14 cellular contexts compared by ENCODE assay signal in the genomic region with DNA sequence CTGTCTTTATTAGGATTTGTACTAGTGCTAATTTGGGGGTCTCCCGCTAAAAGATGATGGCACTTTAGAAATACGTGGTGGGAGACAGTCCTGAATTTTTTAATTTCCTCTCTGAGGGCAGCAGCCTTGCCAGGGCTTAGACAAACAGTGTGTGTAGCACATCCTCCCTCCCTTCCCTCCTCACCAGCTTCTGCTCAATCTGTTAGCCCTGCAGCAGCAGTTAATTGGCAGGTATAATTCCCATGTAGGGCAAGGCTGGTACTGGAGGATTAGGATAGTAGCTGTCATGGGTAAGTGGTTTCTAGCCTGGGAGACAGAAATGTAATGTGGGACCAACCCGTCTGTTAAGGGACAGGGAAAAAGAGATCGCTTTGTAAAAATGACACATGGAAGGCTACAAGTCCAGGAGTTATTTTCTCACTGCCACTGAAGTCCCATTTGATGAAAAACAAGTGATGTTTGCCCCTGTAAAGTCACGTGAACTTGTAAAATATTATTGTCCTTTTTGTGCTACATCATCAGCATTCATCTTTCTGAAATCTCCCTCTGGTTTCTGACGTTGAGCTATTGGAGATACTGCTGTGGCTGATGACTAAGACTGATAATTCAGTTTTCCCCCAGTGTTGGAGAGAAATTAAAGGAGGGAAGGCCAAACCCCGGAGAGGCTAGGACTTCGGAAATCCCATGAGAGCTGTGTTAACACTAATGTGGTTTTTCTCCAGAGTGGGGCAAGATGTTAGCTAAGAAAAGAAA. TPM values are rescaled to one million over a fixed set of nuclear protein-coding genes. Genes with fewer than 3 reads are reported as not detected.
DNase-seq lines count a peak whose midpoint lies in the region; ATAC-seq and TF ChIP-seq lines count a peak whose summit lies in the region.
"Had no signal": no experiment of that assay in that cellular context is flagged by ENCODE, and none has a peak within 500 bp of the region (broad histone marks: within the 10 kb centered on the region; RNA-seq: fewer than 3 reads in every experiment).

No MANE protein-coding gene starts in this region.

- H3K9me3 Mint-ChIP-seq in activated T-cell treated with anti-CD3 and anti-CD28 coated beads, Interleukin-2, amount 50 U/mL, for 72 hours: no peaks in the 10 kb centered on the region
- H3K9me3 Mint-ChIP-seq: activated CD4-positive, alpha-beta T cell treated with anti-CD3 and anti-CD28 coated beads, Interleukin-2, amount 10 ng/mL, durations not matched to agents 7 days and 5 days had no signal

- no peak overlapping the region for H3K4me3 ChIP-seq in lower leg skin (ENCODE audit: low read depth, poor library complexity, severe bottlenecking)
- H3K4me3 ChIP-seq: stomach had no signal

- no peak for DNase-seq in activated T-cell treated with anti-CD3 and anti-CD28 coated beads, Interleukin-2, amount 50 U/mL, for 72 hours
- no peak for DNase-seq in activated T-cell treated with anti-CD3 and anti-CD28 coated beads for 4 hours
- peak; percentile 97 for DNase-seq in NCI-H524 treated with DMSO at 0.1 percent for 48 hours (lab: John Stamatoyannopoulos, UW)
- peak; percentile 31 for DNase-seq in cerebellum (ENCODE audit: low spot score)
- DNase-seq in stimulated activated naive CD8-positive, alpha-beta T cell treated with anti-CD3 and anti-CD28 coated beads, Interleukin-15, Interleukin-2, amounts not matched to agents 100 U/mL and 50 U/mL, for 24 hours: no peak
- DNase-seq in SHP77 (lab: John Stamatoyannopoulos, UW): no peak
- DNase-seq in head of caudate nucleus: no peak
- no peak for DNase-seq in lower leg skin (ENCODE audit: low spot score in 2 of 2)
- DNase-seq: activated CD4-positive, alpha-beta T cell treated with anti-CD3 and anti-CD28 coated beads, Interleukin-2, amount 10 ng/mL, durations not matched to agents 7 days and 5 days; amniotic stem cell; BE2C; H7; NCI-H446; stomach had no signal

- H3K36me3 Mint-ChIP-seq in activated T-cell treated with anti-CD3 and anti-CD28 coated beads, Interleukin-2, amount 50 U/mL, for 72 hours (ENCODE audit: insufficient read depth in 2 of 2): peaks cover 2 to 12% of the 10 kb centered on the region in 2 donors

- intact Hi-C loops in head of caudate nucleus (cut with DNase I) (no loop called here), lower leg skin (cut with DNase I; ENCODE audit: low total_unique reads) (no loop called here)

- 62 to 68% methylated on average over 8 of the region's 8 CpGs for WGBS in lower leg skin, 2 donors

- no peaks in the 10 kb centered on the region for H3K27me3 Mint-ChIP-seq in activated T-cell treated with anti-CD3 and anti-CD28 coated beads, Interleukin-2, amount 50 U/mL, for 72 hours (ENCODE audit: low read depth)
- H3K27me3 Mint-ChIP-seq: activated CD4-positive, alpha-beta T cell treated with anti-CD3 and anti-CD28 coated beads, Interleukin-2, amount 10 ng/mL, durations not matched to agents 7 days and 5 days had no signal

- H3K4me3 Mint-ChIP-seq in activated T-cell treated with anti-CD3 and anti-CD28 coated beads, Interleukin-2, amount 50 U/mL, for 72 hours: peak overlapping the region in 1 of 2 donors; percentile 3
- H3K4me3 Mint-ChIP-seq: activated CD4-positive, alpha-beta T cell treated with anti-CD3 and anti-CD28 coated beads, Interleukin-2, amount 10 ng/mL, durations not matched to agents 7 days and 5 days had no signal

- no peak for TF ChIP-seq POLR2A in lower leg skin (IDR thresholded peaks at IDR 0.05)

- H3K27ac Mint-ChIP-seq in activated T-cell treated with anti-CD3 and anti-CD28 coated beads, Interleukin-2, amount 50 U/mL, for 72 hours: no peak overlapping the region
- H3K27ac Mint-ChIP-seq: activated CD4-positive, alpha-beta T cell treated with anti-CD3 and anti-CD28 coated beads, Interleukin-2, amount 10 ng/mL, durations not matched to agents 7 days and 5 days had no signal

- H3K4me1 Mint-ChIP-seq in activated T-cell treated with anti-CD3 and anti-CD28 coated beads, Interleukin-2, amount 50 U/mL, for 72 hours (ENCODE audit: low read depth): peaks cover 12% of the 10 kb centered on the region

- no peak for TF ChIP-seq CTCF in lower leg skin (IDR thresholded peaks at IDR 0.05)

- peak; percentile 36 to 39 for ATAC-seq in activated T-cell treated with anti-CD3 and anti-CD28 coated beads, Interleukin-2, amount 50 U/mL, for 72 hours (replicated peaks in 1 of 2)
- ATAC-seq in stimulated activated naive CD8-positive, alpha-beta T cell treated with anti-CD3 and anti-CD28 coated beads, Interleukin-15, Interleukin-2, amounts not matched to agents 100 U/mL and 50 U/mL, for 24 hours: peak; percentile 65

RNA-seq across cellular contexts. Expression of a gene that starts 40.6 kb away (rescaled TPM):
- total RNA-seq in activated T-cell treated with anti-CD3 and anti-CD28 coated beads, Interleukin-2, amount 50 U/mL, for 72 hours: 100 to 1,000 TPM in 1 of 2 donors, 10 to 100 TPM in 1; 65.9 to 102 TPM
- 20.0 TPM for total RNA-seq in cerebellum
- 10 to 100 TPM; 22.0 to 35.0 (median 27.5) TPM for total RNA-seq in lower leg skin

Comparison
In these comparisons a context has a peak if more than half of its experiments do, and no peak if none do; other contexts are left out.
1. DNase-seq: peak in NCI-H524 treated with DMSO at 0.1 percent for 48 hours (single experiment) and cerebellum (single experiment); none in activated T-cell treated with anti-CD3 and anti-CD28 coated beads, Interleukin-2, amount 50 U/mL, for 72 hours (0 of 2), activated T-cell treated with anti-CD3 and anti-CD28 coated beads for 4 hours (single experiment), stimulated activated naive CD8-positive, alpha-beta T cell treated with anti-CD3 and anti-CD28 coated beads, Interleukin-15, Interleukin-2, amounts not matched to agents 100 U/mL and 50 U/mL, for 24 hours (single experiment), SHP77 (0 of 2), head of caudate nucleus (0 of 42) and lower leg skin (0 of 2).